8 cellular contexts compared by ENCODE assay signal in genomic region chr6:157227202-157228166, GRCh38.
DNase-seq lines count a peak whose midpoint lies in the region; ATAC-seq, FAIRE-seq and TF ChIP-seq lines count a peak whose summit lies in the region.

No MANE protein-coding gene starts in this region.

- no peak for FAIRE-seq in kidney (lab: Jason Lieb, UNC)

- DNase-seq in CD1c-positive myeloid dendritic cell (ENCODE audit: extremely low spot score) (peak; percentile 6), HCT116 (ENCODE audit: low read depth, low spot score) (no peak), kidney (peak; percentile 66), cerebellar cortex (ENCODE audit: low spot score) (no peak)
- peak; percentile 28 for DNase-seq in activated CD4-positive, alpha-beta memory T cell treated with anti-CD3 and anti-CD28 coated beads for 36 hours
- no peak for DNase-seq in effector memory CD4-positive, alpha-beta T cell

- TF ChIP-seq POLR2A in HCT116 (IDR thresholded peaks at IDR 0.05; ENCODE audit: borderline replicate concordance, extremely low read depth, insufficient read depth, insufficient read length): no peak

- intact Hi-C loops in HCT116 (cut with micrococcal nuclease): loop anchor here (1.0 kb wide), 1 partner anchor 47 kb away; no protein-coding TSS in a partner anchor
- intact Hi-C loops in activated CD4-positive, alpha-beta memory T cell treated with anti-CD3 and anti-CD28 coated beads for 36 hours (cut with micrococcal nuclease): no loop called here
- intact Hi-C loops in kidney (cut with DNase I): loop anchor here (10.0 kb wide), 1 partner anchor 47 kb away; no protein-coding TSS in a partner anchor

- TF ChIP-seq CTCF in HCT116 (IDR thresholded peaks at IDR 0.05 in 2 of 3, conservative IDR thresholded peaks at IDR 0.05 in 1 of 3; ENCODE audit: borderline replicate concordance in 1 of 3, insufficient read depth in 1 of 3, low read depth in 2 of 3, low read length in 2 of 3): peak; percentile 39 to 56 (median 43); a peak in 5 of 6 replicates
- TF ChIP-seq CTCF in kidney (IDR thresholded peaks at IDR 0.05; ENCODE audit: borderline replicate concordance, extremely low read depth, insufficient read depth): no peak

- CTCF ChIA-PET in HCT116 (lab: Charles Lee): no interaction called here
- CTCF ChIA-PET in activated CD4-positive, alpha-beta memory T cell treated with anti-CD3 and anti-CD28 coated beads for 36 hours (lab: Charles Lee): interaction anchor here (2.3 kb wide), 1 partner anchor 48 kb away, joined by 5 read pairs; no protein-coding TSS in a partner anchor

- no peaks in the 10 kb centered on the region for H3K9me3 ChIP-seq in HCT116 (ENCODE audit: control insufficient read depth in 1 of 2, insufficient read depth in 1 of 2, low read depth in 1 of 2, low read length in 2 of 2)
- no peaks in the 10 kb centered on the region for H3K9me3 ChIP-seq in kidney (ENCODE audit: control insufficient read depth in 1 of 2, low read length in 2 of 2)
- no peaks in the 10 kb centered on the region for H3K9me3 ChIP-seq in effector memory CD4-positive, alpha-beta T cell (ENCODE audit: control insufficient read depth, low read length)

- no peaks in the 10 kb centered on the region for H3K9me3 Mint-ChIP-seq in activated CD4-positive, alpha-beta memory T cell treated with anti-CD3 and anti-CD28 coated beads for 36 hours

- no peak overlapping the region for H2AFZ ChIP-seq in HCT116 (ENCODE audit: low read depth, low read length, poor library complexity, severe bottlenecking)

- peak; percentile 56 for TF ChIP-seq RAD21 in HCT116 (IDR thresholded peaks at IDR 0.05; ENCODE audit: low read depth)

- no peaks in the 10 kb centered on the region for H3K27me3 Mint-ChIP-seq in activated CD4-positive, alpha-beta memory T cell treated with anti-CD3 and anti-CD28 coated beads for 36 hours

- H3K9ac ChIP-seq in HCT116 (ENCODE audit: low read length): no peak overlapping the region
- no peak overlapping the region for H3K9ac ChIP-seq in kidney (ENCODE audit: low read length in 2 of 2)

- POLR2A ChIA-PET in HCT116 (lab: Charles Lee): no interaction called here
- POLR2A ChIA-PET in activated CD4-positive, alpha-beta memory T cell treated with anti-CD3 and anti-CD28 coated beads for 36 hours (lab: Charles Lee): no interaction called here

- ATAC-seq in HCT116 (peak; percentile 75), HG03469 (IDR thresholded peaks at IDR 0.05; ENCODE audit: unreplicated experiment) (no peak), GM18858 (IDR thresholded peaks at IDR 0.05; ENCODE audit: unreplicated experiment) (no peak)

- H3K4me1 ChIP-seq in HCT116 (ENCODE audit: control insufficient read depth in 1 of 2, insufficient read depth in 2 of 2, low read length in 2 of 2) (peaks cover 3 to 9% of the 10 kb centered on the region in 2 experiments; a peak in 1 of 4 replicates), kidney (ENCODE audit: control insufficient read depth in 1 of 2, insufficient read depth in 1 of 2, low read depth in 1 of 2, low read length in 2 of 2) (peaks cover 0 to 16% of the 10 kb centered on the region in 2 donors)
- H3K4me1 ChIP-seq in effector memory CD4-positive, alpha-beta T cell (ENCODE audit: control insufficient read depth, insufficient read depth, low read length, poor library complexity, severe bottlenecking): peaks cover 28% of the 10 kb centered on the region

- H3K4me3 ChIP-seq in HCT116 (replicated peaks in 1 of 2; ENCODE audit: low read depth in 1 of 2, low read length in 2 of 2) (no peak overlapping the region), kidney (ENCODE audit: low read length in 2 of 2) (no peak overlapping the region)
- H3K4me3 ChIP-seq in effector memory CD4-positive, alpha-beta T cell (ENCODE audit: insufficient read depth, low read depth, low read length, poor library complexity, severe bottlenecking): no peak overlapping the region

- no peaks in the 10 kb centered on the region for H3K79me2 ChIP-seq in HCT116 (ENCODE audit: insufficient read depth, low read length)

- no TSS peak for BruUV-seq in HCT116 (replicated peaks; lab: Mats Ljungman, UMichigan)

- H3K9me2 ChIP-seq in HCT116 (ENCODE audit: insufficient read depth): no peaks in the 10 kb centered on the region

- RAD21 ChIA-PET in HCT116 (lab: Charles Lee; ENCODE audit: low non-redundant PET in 1 of 2, low total read pairs in 2 of 2, uncharacterized antibody in 2 of 2, unreplicated experiment in 2 of 2): no interaction called here

- H4K20me1 ChIP-seq in HCT116 (ENCODE audit: insufficient read depth): no peaks in the 10 kb centered on the region

- no peak overlapping the region; the same call in 1 of the 2 replicates for H3K4me2 ChIP-seq in HCT116 (ENCODE audit: low read length)

- H3K36me3 ChIP-seq in HCT116 (ENCODE audit: control insufficient read depth in 1 of 2, insufficient read depth in 2 of 2, low read length in 2 of 2) (no peaks in the 10 kb centered on the region), kidney (ENCODE audit: control insufficient read depth in 1 of 2, insufficient read depth in 2 of 2, low read length in 2 of 2) (no peaks in the 10 kb centered on the region)
- H3K36me3 ChIP-seq in effector memory CD4-positive, alpha-beta T cell (ENCODE audit: control insufficient read depth, insufficient read depth, low read length): no peaks in the 10 kb centered on the region

- no peaks in the 10 kb centered on the region for H3K36me3 Mint-ChIP-seq in activated CD4-positive, alpha-beta memory T cell treated with anti-CD3 and anti-CD28 coated beads for 36 hours

- H3K27me3 ChIP-seq in HCT116 (ENCODE audit: insufficient read depth, low read length): no peaks in the 10 kb centered on the region
- H3K27me3 ChIP-seq in effector memory CD4-positive, alpha-beta T cell (replicated peaks; ENCODE audit: control insufficient read depth, insufficient read depth, low read length, poor library complexity, severe bottlenecking): no peaks in the 10 kb centered on the region

- H3K27ac Mint-ChIP-seq in activated CD4-positive, alpha-beta memory T cell treated with anti-CD3 and anti-CD28 coated beads for 36 hours: no peak overlapping the region

- no peak overlapping the region for H3K4me3 Mint-ChIP-seq in activated CD4-positive, alpha-beta memory T cell treated with anti-CD3 and anti-CD28 coated beads for 36 hours

- H3K27ac ChIP-seq in HCT116 (ENCODE audit: low read depth, low read length): no peak overlapping the region
- H3K27ac ChIP-seq in kidney (ENCODE audit: low read depth in 2 of 2, low read length in 2 of 2): no peak overlapping the region
- H3K27ac ChIP-seq in effector memory CD4-positive, alpha-beta T cell (ENCODE audit: insufficient read depth, low read length, poor library complexity, severe bottlenecking): no peak overlapping the region

- H3K4me1 Mint-ChIP-seq in activated CD4-positive, alpha-beta memory T cell treated with anti-CD3 and anti-CD28 coated beads for 36 hours (ENCODE audit: low read depth): peaks cover 35% of the 10 kb centered on the region

TF ChIP-seq in HCT116, 20 proteins besides CTCF, POLR2A, EP300 and RAD21 (continues in another document):
- TF ChIP-seq EZH2phosphoT487 (IDR thresholded peaks at IDR 0.05; ENCODE audit: borderline replicate concordance) (no peak), MAX (IDR thresholded peaks at IDR 0.05) (no peak), EZH2 (IDR thresholded peaks at IDR 0.05) (no peak), ATF3 (IDR thresholded peaks at IDR 0.05) (no peak), FOSL1 (IDR thresholded peaks at IDR 0.05; ENCODE audit: low read depth) (no peak), CEBPB (IDR thresholded peaks at IDR 0.05; ENCODE audit: low read depth) (no peak), TCF7L2 (IDR thresholded peaks at IDR 0.05; ENCODE audit: borderline replicate concordance, extremely low read depth, insufficient read depth, insufficient read length) (no peak), JUND (IDR thresholded peaks at IDR 0.05) (no peak), REST (IDR thresholded peaks at IDR 0.05; ENCODE audit: low read depth) (no peak), SP1 (IDR thresholded peaks at IDR 0.05; ENCODE audit: low read depth) (no peak), SRF (IDR thresholded peaks at IDR 0.05; ENCODE audit: low read depth) (no peak), ELF1 (IDR thresholded peaks at IDR 0.05; ENCODE audit: borderline replicate concordance, low read depth) (no peak), SIN3A (IDR thresholded peaks at IDR 0.05; ENCODE audit: low read depth) (no peak)

Comparison
In these comparisons a context has a peak if more than half of its experiments do, and no peak if none do; other contexts are left out.
1. DNase-seq: peak in CD1c-positive myeloid dendritic cell (single experiment), activated CD4-positive, alpha-beta memory T cell treated with anti-CD3 and anti-CD28 coated beads for 36 hours (single experiment) and kidney (single experiment); none in HCT116 (single experiment), effector memory CD4-positive, alpha-beta T cell (0 of 3) and cerebellar cortex (single experiment).